18 cellular contexts compared by ENCODE assay signal in genomic region chr12:131499864-131500190, GRCh38.
DNase-seq lines count a peak whose midpoint lies in the region; ATAC-seq and TF ChIP-seq lines count a peak whose summit lies in the region.
"Had no signal": no experiment of that assay in that cellular context is flagged by ENCODE, and none has a peak within 500 bp of the region (broad histone marks: within the 10 kb centered on the region; RNA-seq: fewer than 3 reads in every experiment).

No MANE protein-coding gene starts in this region.

- peak overlapping the region; percentile 3 for H3K27ac Mint-ChIP-seq in stimulated activated naive B cell treated with anti-CD40 and anti-IgM and Interleukin-4, amounts not matched to agents 10 μg/mL and 1 μg/mL and 100 μg/mL, for 72 hours
- H3K27ac Mint-ChIP-seq: CD8-positive, alpha-beta T cell had no signal

- H3K36me3 Mint-ChIP-seq in stimulated activated naive B cell treated with anti-CD40 and anti-IgM and Interleukin-4, amounts not matched to agents 10 μg/mL and 1 μg/mL and 100 μg/mL, for 72 hours = no peaks in the 10 kb centered on the region
- H3K36me3 Mint-ChIP-seq: CD8-positive, alpha-beta T cell had no signal

- ATAC-seq in GM18868 (IDR thresholded peaks at IDR 0.05; ENCODE audit: unreplicated experiment) (peak; percentile 31), HG02885 (IDR thresholded peaks at IDR 0.05; ENCODE audit: poor library complexity, unreplicated experiment) (peak; percentile 25), HG03520 (IDR thresholded peaks at IDR 0.05; ENCODE audit: unreplicated experiment) (peak; percentile 14), GM21825 (IDR thresholded peaks at IDR 0.05; ENCODE audit: unreplicated experiment) (no peak)
- peak; percentile 17 to 46 for ATAC-seq in stimulated activated naive B cell treated with anti-CD40 and anti-IgM and Interleukin-4, amounts not matched to agents 10 μg/mL and 1 μg/mL and 100 μg/mL, for 72 hours (replicated peaks)
- ATAC-seq in activated CD4-positive, CD25-positive, alpha-beta regulatory T cell treated with anti-CD3 and anti-CD28 coated beads, Interleukin-2, amount 50 U/mL, for 24 hours = no peak
- ATAC-seq: CD8-positive, alpha-beta T cell had no signal

- H3K27me3 Mint-ChIP-seq in stimulated activated naive B cell treated with anti-CD40 and anti-IgM and Interleukin-4, amounts not matched to agents 10 μg/mL and 1 μg/mL and 100 μg/mL, for 72 hours = peaks cover 0 to 7% of the 10 kb centered on the region in 2 donors

- H3K4me3 Mint-ChIP-seq in stimulated activated naive B cell treated with anti-CD40 and anti-IgM and Interleukin-4, amounts not matched to agents 10 μg/mL and 1 μg/mL and 100 μg/mL, for 72 hours = no peak overlapping the region
- H3K4me3 Mint-ChIP-seq: CD8-positive, alpha-beta T cell had no signal

- no peak for TF ChIP-seq CTCF in GM20000 (IDR thresholded peaks at IDR 0.05; ENCODE audit: extremely low read depth, missing control alignments)

- peaks cover 7 to 11% of the 10 kb centered on the region in 2 donors for H3K4me1 Mint-ChIP-seq in stimulated activated naive B cell treated with anti-CD40 and anti-IgM and Interleukin-4, amounts not matched to agents 10 μg/mL and 1 μg/mL and 100 μg/mL, for 72 hours

- H3K9me3 Mint-ChIP-seq in stimulated activated naive B cell treated with anti-CD40 and anti-IgM and Interleukin-4, amounts not matched to agents 10 μg/mL and 1 μg/mL and 100 μg/mL, for 72 hours = no peaks in the 10 kb centered on the region
- H3K9me3 Mint-ChIP-seq: CD8-positive, alpha-beta T cell had no signal

- no peak for DNase-seq in stimulated activated naive B cell treated with anti-CD40 and anti-IgM and Interleukin-4, amounts not matched to agents 10 μg/mL and 1 μg/mL and 100 μg/mL, for 72 hours
- DNase-seq in retina (no peak), GM20000 (ENCODE audit: low spot score) (no peak)
- DNase-seq: Calu3, DMS53, EL, MV-4-11, NCI-H2029, NCI-H345, NCI-H524 treated with DMSO at 0.1 percent for 48 hours, PC-9, SJCRH30 had no signal

Comparison
In these comparisons a context has a peak if more than half of its experiments do, and no peak if none do; other contexts are left out.
1. ATAC-seq: peak in GM18868 (single experiment), HG02885 (single experiment), HG03520 (single experiment) and stimulated activated naive B cell treated with anti-CD40 and anti-IgM and Interleukin-4, amounts not matched to agents 10 μg/mL and 1 μg/mL and 100 μg/mL, for 72 hours (2 of 2); none in GM21825 (single experiment) and activated CD4-positive, CD25-positive, alpha-beta regulatory T cell treated with anti-CD3 and anti-CD28 coated beads, Interleukin-2, amount 50 U/mL, for 24 hours (0 of 2).